In the genomic region with DNA sequence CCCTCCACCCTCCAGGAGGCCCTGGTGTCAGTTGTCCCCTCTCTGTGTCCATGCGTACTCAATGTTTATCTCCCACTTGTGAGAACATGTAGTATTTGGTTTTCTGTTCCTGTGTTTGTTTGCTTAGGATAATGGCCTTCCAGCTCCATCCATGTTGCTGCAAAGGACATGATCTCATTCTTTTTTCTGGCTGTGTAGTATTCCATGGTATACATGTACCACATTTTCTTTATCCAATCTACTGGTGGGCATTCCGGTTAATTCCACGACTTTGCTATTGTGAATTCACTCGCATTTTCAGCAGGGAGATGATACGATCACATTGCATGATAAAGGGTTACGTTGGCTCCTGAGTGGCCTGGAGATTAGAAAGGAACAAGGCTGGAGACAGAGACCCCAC, we compare ENCODE assay signal across 7 cellular contexts.
"Had no signal": no experiment of that assay in that cellular context is flagged by ENCODE, and none has a peak within 500 bp of the region (broad histone marks: within the 10 kb centered on the region; RNA-seq: fewer than 3 reads in every experiment).

No MANE protein-coding gene starts in this region.

- H3K4me3 Mint-ChIP-seq: IgD-negative memory B cell had no signal

- H3K4me1 Mint-ChIP-seq: IgD-negative memory B cell had no signal

- H3K27ac Mint-ChIP-seq: IgD-negative memory B cell had no signal

- H3K9ac ChIP-seq: KMS-11 had no signal

- H3K4me2 ChIP-seq: KMS-11 had no signal

- H3K27ac ChIP-seq: HL-60, KMS-11 had no signal

- FAIRE-seq: HTR-8/SVneo had no signal

- DNase-seq: IMR-90, KBM-7, KG1 had no signal

- H3K27me3 Mint-ChIP-seq: IgD-negative memory B cell had no signal
